ENCODE assay signal across 32 cellular contexts in genomic region chr2:43842866-43843226, GRCh38. TPM values are rescaled to one million over a fixed set of nuclear protein-coding genes. Genes with fewer than 3 reads are reported as not detected.
"Had no signal": no experiment of that assay in that cellular context is flagged by ENCODE, and none has a peak within 500 bp of the region (broad histone marks: within the 10 kb centered on the region; RNA-seq: fewer than 3 reads in every experiment).

No MANE protein-coding gene starts in this region.

- H3K27me3 ChIP-seq: brain microvascular endothelial cell, cardiac muscle cell had no signal

- H3K4me1 ChIP-seq: SJSA1 had no signal

- H3K4me3 ChIP-seq: cardiac muscle cell, SJSA1 had no signal

- ATAC-seq: activated T-cell treated with anti-CD3 and anti-CD28 coated beads, Interleukin-2, amount 50 U/mL, for 72 hours; activated T-helper 17 cell treated with anti-CD3 and anti-CD28 coated beads, Interleukin-2, amount 50 U/mL, for 72 hours; Panc1 had no signal

- H3K4me1 Mint-ChIP-seq: activated naive CD8-positive, alpha-beta T cell treated with anti-CD3 and anti-CD28 coated beads for 36 hours; activated T-helper 17 cell treated with anti-CD3 and anti-CD28 coated beads, Interleukin-2, amount 50 U/mL, for 72 hours; central memory CD8-positive, alpha-beta T cell had no signal

- DNase-seq: activated CD4-positive, alpha-beta memory T cell treated with anti-CD3 and anti-CD28 coated beads for 36 hours; activated CD4-positive, alpha-beta T cell treated with anti-CD3 and anti-CD28 coated beads, Interleukin-2, amount 50 U/mL, for 1 hour; activated effector memory CD4-positive, alpha-beta T cell treated with anti-CD3 and anti-CD28 coated beads, Interleukin-2, amount 50 U/mL, for 16 hours; activated naive CD4-positive, alpha-beta T cell; activated naive CD4-positive, alpha-beta T cell treated with anti-CD3 and anti-CD28 coated beads, Interleukin-2, amount 50 U/mL, for 16 hours; activated naive CD8-positive, alpha-beta T cell treated with anti-CD3 and anti-CD28 coated beads for 36 hours; activated T-cell treated with anti-CD3 and anti-CD28 coated beads, Interleukin-2, amount 50 U/mL, for 1 hour; activated T-cell treated with anti-CD3 and anti-CD28 coated beads, Interleukin-2, amount 50 U/mL, for 72 hours; amniotic stem cell; aorta; brain microvascular endothelial cell; Kasumi-1; KG1; MM.1S; MV-4-11; NCI-H1092; NCI-H1436 treated with DMSO at 0.1 percent for 48 hours; NCI-H1694 treated with DMSO at 0.1 percent for 48 hours; NCI-H2029; NCI-H345; NCI-H524 treated with DMSO at 0.1 percent for 48 hours; SHP77; SK-N-SH had no signal

- H3K36me3 ChIP-seq: brain microvascular endothelial cell, cardiac muscle cell, SJSA1 had no signal

- H3K9me3 Mint-ChIP-seq: activated CD4-positive, alpha-beta memory T cell treated with anti-CD3 and anti-CD28 coated beads for 36 hours; activated naive CD8-positive, alpha-beta T cell treated with anti-CD3 and anti-CD28 coated beads for 36 hours; activated T-cell treated with anti-CD3 and anti-CD28 coated beads, Interleukin-2, amount 50 U/mL, for 72 hours; activated T-helper 17 cell treated with anti-CD3 and anti-CD28 coated beads, Interleukin-2, amount 50 U/mL, for 72 hours; central memory CD8-positive, alpha-beta T cell; T-helper 1 cell treated with Interleukin-12 subunit alpha and Interleukin-12 subunit beta and Interleukin-4 antibody, amounts not matched to agents 30 μg/mL and 1 μg/mL, for 36 hours; T-helper 2 cell treated with Interferon-gamma antibody and Interleukin-4, amounts not matched to agents 5 μg/mL and 100 μg/mL, for 36 hours had no signal

- H3K9me3 ChIP-seq: SJSA1, SK-N-SH had no signal

- H3K27ac Mint-ChIP-seq: activated CD4-positive, alpha-beta memory T cell treated with anti-CD3 and anti-CD28 coated beads for 36 hours; activated naive CD8-positive, alpha-beta T cell treated with anti-CD3 and anti-CD28 coated beads for 36 hours; activated T-cell treated with anti-CD3 and anti-CD28 coated beads, Interleukin-2, amount 50 U/mL, for 72 hours; activated T-helper 17 cell treated with anti-CD3 and anti-CD28 coated beads, Interleukin-2, amount 50 U/mL, for 72 hours; T-helper 1 cell treated with Interleukin-12 subunit alpha and Interleukin-12 subunit beta and Interleukin-4 antibody, amounts not matched to agents 30 μg/mL and 1 μg/mL, for 36 hours; T-helper 2 cell treated with Interferon-gamma antibody and Interleukin-4, amounts not matched to agents 5 μg/mL and 100 μg/mL, for 36 hours had no signal

- H3K27me3 Mint-ChIP-seq: activated naive CD8-positive, alpha-beta T cell treated with anti-CD3 and anti-CD28 coated beads for 36 hours had no signal

- H3K4me3 Mint-ChIP-seq: activated CD4-positive, alpha-beta memory T cell treated with anti-CD3 and anti-CD28 coated beads for 36 hours; activated naive CD8-positive, alpha-beta T cell treated with anti-CD3 and anti-CD28 coated beads for 36 hours; activated T-cell treated with anti-CD3 and anti-CD28 coated beads, Interleukin-2, amount 50 U/mL, for 72 hours; activated T-helper 17 cell treated with anti-CD3 and anti-CD28 coated beads, Interleukin-2, amount 50 U/mL, for 72 hours; central memory CD8-positive, alpha-beta T cell; T-helper 1 cell treated with Interleukin-12 subunit alpha and Interleukin-12 subunit beta and Interleukin-4 antibody, amounts not matched to agents 30 μg/mL and 1 μg/mL, for 36 hours; T-helper 2 cell treated with Interferon-gamma antibody and Interleukin-4, amounts not matched to agents 5 μg/mL and 100 μg/mL, for 36 hours had no signal

- H3K36me3 Mint-ChIP-seq: activated CD4-positive, alpha-beta memory T cell treated with anti-CD3 and anti-CD28 coated beads for 36 hours; activated naive CD8-positive, alpha-beta T cell treated with anti-CD3 and anti-CD28 coated beads for 36 hours had no signal

- H3K27ac ChIP-seq: brain microvascular endothelial cell, cardiac muscle cell, SJSA1 had no signal

RNA-seq across cellular contexts. Expression of gene ABCG8, which starts 4.1 kb away (rescaled TPM):
- total RNA-seq: activated CD4-positive, alpha-beta memory T cell treated with anti-CD3 and anti-CD28 coated beads for 36 hours; activated naive CD8-positive, alpha-beta T cell treated with anti-CD3 and anti-CD28 coated beads for 36 hours; activated T-cell treated with anti-CD3 and anti-CD28 coated beads, Interleukin-2, amount 50 U/mL, for 72 hours; activated T-helper 17 cell treated with anti-CD3 and anti-CD28 coated beads, Interleukin-2, amount 50 U/mL, for 72 hours; aorta; cardiac muscle cell; NCI-H460; RPMI7951; SJSA1 had no signal
- polyA plus RNA-seq: SK-N-SH had no signal

RNA-seq across cellular contexts. Expression of gene ABCG5, which starts 4.2 kb away (rescaled TPM):
- total RNA-seq: activated CD4-positive, alpha-beta memory T cell treated with anti-CD3 and anti-CD28 coated beads for 36 hours; activated naive CD8-positive, alpha-beta T cell treated with anti-CD3 and anti-CD28 coated beads for 36 hours; activated T-cell treated with anti-CD3 and anti-CD28 coated beads, Interleukin-2, amount 50 U/mL, for 72 hours; activated T-helper 17 cell treated with anti-CD3 and anti-CD28 coated beads, Interleukin-2, amount 50 U/mL, for 72 hours; aorta; cardiac muscle cell; NCI-H460; RPMI7951; SJSA1 had no signal
- polyA plus RNA-seq: cardiac muscle cell, SK-N-SH had no signal
